In genomic region chrX:19739683-19740082, GRCh38 we compare ENCODE assay signal across 8 cellular contexts.
A peak's percentile ranks its signal among the peaks of the same experiment; 100 is the strongest.
DNase-seq lines count a peak whose midpoint lies in the region; ATAC-seq and TF ChIP-seq lines count a peak whose summit lies in the region.

No MANE protein-coding gene starts in this region.

- no peaks in the 10 kb centered on the region for H3K36me3 ChIP-seq in mucosa of descending colon (ENCODE audit: low read depth)
- H3K36me3 ChIP-seq in transverse colon: no peaks in the 10 kb centered on the region

- TF ChIP-seq EP300 in transverse colon (IDR thresholded peaks at IDR 0.05; ENCODE audit: low read depth): no peak

- peak; percentile 16 for TF ChIP-seq CTCF in mucosa of descending colon (IDR thresholded peaks at IDR 0.05)
- peak; percentile 54 to 73 (median 62) for TF ChIP-seq CTCF in transverse colon (IDR thresholded peaks at IDR 0.05)

- intact Hi-C loops in Right ventricle myocardium superior (cut with DNase I): loop anchor here (5.0 kb wide), 1 partner anchor 148 kb away; the partner anchor contains the start of gene SH3KBP1
- intact Hi-C loops in cardiac septum (cut with DNase I): loop anchor here (2.0 to 5.0 kb wide), 2 partner anchors 142 to 147 kb away; partner anchors contain the start of gene SH3KBP1
- intact Hi-C loops in mucosa of descending colon (cut with DNase I, micrococcal nuclease): loop anchor here in 1 of 2 donors (10.0 kb wide), 1 partner anchor 145 kb away; the partner anchor contains the start of gene SH3KBP1
- intact Hi-C loops in transverse colon (cut with DNase I; ENCODE audit: low total_unique reads): no loop called here

- H3K4me1 ChIP-seq in mucosa of descending colon (ENCODE audit: low read depth): no peaks in the 10 kb centered on the region
- no peaks in the 10 kb centered on the region for H3K4me1 ChIP-seq in transverse colon

- DNase-seq in Right ventricle myocardium superior (peak; percentile 57), cardiac septum (ENCODE audit: low spot score) (no peak), NCI-H146 (lab: John Stamatoyannopoulos, UW) (peak; percentile 27), mucosa of descending colon (peak in 2 of 3 donors; percentile 60 to 64), transverse colon (peak; percentile 71)
- DNase-seq in activated CD4-positive, alpha-beta T cell treated with anti-CD3 and anti-CD28 coated beads for 1 hour: peak; percentile 15
- peak; percentile 15 for DNase-seq in effector CD8-positive, alpha-beta T cell (lab: John Stamatoyannopoulos, UW)

- H3K4me3 ChIP-seq in mucosa of descending colon: no peak overlapping the region
- no peak overlapping the region for H3K4me3 ChIP-seq in transverse colon

- in situ Hi-C loops in transverse colon (cut with MboI; ENCODE audit: low pct_ligation_motif_present in 1 of 4, low pct_unique_long_range_greater_than_20kb in 1 of 4, low sequenced_read_pairs in 3 of 4): loop anchor here (10.0 to 25.0 kb wide), 2 partner anchors 145 to 148 kb away; partner anchors contain the start of gene SH3KBP1 (in 4 of the 4)

- H3K9me3 ChIP-seq in mucosa of descending colon (no peaks in the 10 kb centered on the region), transverse colon (no peaks in the 10 kb centered on the region)

- no peak overlapping the region for H3K27ac ChIP-seq in transverse colon

- WGBS in transverse colon (ENCODE audit: low coverage in 1 of 2), 2 donors: 53 to 75% methylated on average over 3 to 5 of the region's 5 CpGs

- H3K27me3 ChIP-seq in transverse colon: no peaks in the 10 kb centered on the region

- no peak for TF ChIP-seq POLR2A in transverse colon (IDR thresholded peaks at IDR 0.05)

- ATAC-seq in Right ventricle myocardium superior (ENCODE audit: poor library complexity) (no peak), mucosa of descending colon (peak; percentile 92), GM19023 (IDR thresholded peaks at IDR 0.05; ENCODE audit: unreplicated experiment) (no peak)
